ENCODE assay signal across 8 cellular contexts in the genomic region with DNA sequence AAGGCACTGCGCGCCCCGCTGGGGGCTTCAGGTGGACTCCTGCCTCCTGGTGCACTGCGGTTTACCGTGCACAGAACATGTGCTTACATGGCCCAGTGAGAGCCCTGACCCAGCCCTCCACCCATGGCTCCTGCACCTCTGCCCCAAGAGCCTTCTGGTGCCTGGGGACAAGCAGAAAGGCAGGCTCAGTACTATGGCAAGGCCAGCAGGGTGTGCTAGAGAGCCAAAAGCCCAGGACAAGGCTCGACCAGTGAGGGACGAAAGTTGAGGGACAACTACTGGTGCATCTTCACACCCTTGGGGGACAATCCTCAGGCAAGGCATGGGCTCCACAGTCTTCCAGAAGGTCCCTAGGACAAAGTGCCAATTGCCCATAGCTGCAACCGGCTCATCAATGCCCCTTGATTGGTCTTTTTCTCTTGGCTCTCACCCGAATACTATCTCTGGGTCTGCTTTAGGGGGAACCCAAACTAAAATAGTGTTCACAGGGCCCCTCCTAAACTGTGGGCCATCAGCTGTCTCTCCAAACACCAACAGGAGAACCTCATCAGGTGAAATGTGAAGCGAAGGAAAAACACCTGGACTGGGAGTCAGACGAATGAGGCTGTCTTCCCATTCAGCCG. TPM values are rescaled to one million over a fixed set of nuclear protein-coding genes. Genes with fewer than 3 reads are reported as not detected.
DNase-seq lines count a peak whose midpoint lies in the region; ATAC-seq and TF ChIP-seq lines count a peak whose summit lies in the region.

No MANE protein-coding gene starts in this region.

- no peak overlapping the region for H3K9ac ChIP-seq in neuronal stem cell (ENCODE audit: low read depth, low read length, poor library complexity)

- H2BK12ac ChIP-seq in neuronal stem cell (ENCODE audit: low read length): no peak overlapping the region

- peak; percentile 6 for DNase-seq in NK-92 treated with Interleukin-12 subunit alpha and Interleukin-12 subunit beta, amount 100 ng/mL, for 24 hours (lab: John Stamatoyannopoulos, UW)
- no peak for DNase-seq in NK-92 (lab: John Stamatoyannopoulos, UW; ENCODE audit: unreplicated experiment)
- peak; percentile 73 for DNase-seq in OCI-M1 (lab: John Stamatoyannopoulos, UW)
- peak; percentile 49 for DNase-seq in activated T-cell treated with anti-CD3 and anti-CD28 coated beads, Interleukin-2, amount 50 U/mL, for 4 hours
- peak; percentile 66 for DNase-seq in fibroblast of mammary gland (ENCODE audit: low read depth)
- peak; percentile 48 for DNase-seq in neuronal stem cell (ENCODE audit: low spot score)
- DNase-seq in thoracic aorta (ENCODE audit: low spot score): no peak

- H3K9me3 ChIP-seq in neuronal stem cell (replicated peaks in 1 of 2; ENCODE audit: control insufficient read depth in 2 of 2, insufficient read depth in 1 of 2, low read depth in 1 of 2, low read length in 2 of 2) (no peaks in the 10 kb centered on the region), thoracic aorta (no peaks in the 10 kb centered on the region)

- H3K4me3 ChIP-seq in fibroblast of mammary gland (ENCODE audit: control insufficient read depth, low read depth, low read length) (no peak overlapping the region), neuronal stem cell (ENCODE audit: low read length in 2 of 2) (no peak overlapping the region), thoracic aorta (no peak overlapping the region)

- no peaks in the 10 kb centered on the region for H3K36me3 Mint-ChIP-seq in activated T-cell treated with anti-CD3 and anti-CD28 coated beads, Interleukin-2, amount 50 U/mL, for 4 hours (ENCODE audit: insufficient read depth)

- no peaks in the 10 kb centered on the region for H3K27me3 ChIP-seq in neuronal stem cell (ENCODE audit: control insufficient read depth in 3 of 3, insufficient read depth in 3 of 3, low read depth in 1 of 3, low read length in 3 of 3)
- H3K27me3 ChIP-seq in thoracic aorta (replicated peaks; ENCODE audit: insufficient read depth): no peaks in the 10 kb centered on the region

- no peak overlapping the region for H2BK15ac ChIP-seq in neuronal stem cell (ENCODE audit: low read length)

- no peak overlapping the region for H2BK120ac ChIP-seq in neuronal stem cell (ENCODE audit: low read depth, low read length)

- H3K4me1 Mint-ChIP-seq in activated T-cell treated with anti-CD3 and anti-CD28 coated beads, Interleukin-2, amount 50 U/mL, for 4 hours (ENCODE audit: low read depth): no peaks in the 10 kb centered on the region

- WGBS in neuronal stem cell (ENCODE audit: extremely low coverage in 2 of 2, insufficient read length in 2 of 2, insufficient replicate concordance in 1 of 2), 2 donors: no CpG with 5 or more reads among the region's 12 CpGs

- H2BK5ac ChIP-seq in neuronal stem cell (ENCODE audit: low read length): no peak overlapping the region

- TF ChIP-seq CTCF in fibroblast of mammary gland (conservative IDR thresholded peaks at IDR 0.05; ENCODE audit: control insufficient read depth, insufficient read depth, low read depth, low read length): peak; percentile 98
- peak; percentile 66 for TF ChIP-seq CTCF in thoracic aorta (IDR thresholded peaks at IDR 0.05)

- H3K4me3 Mint-ChIP-seq in activated T-cell treated with anti-CD3 and anti-CD28 coated beads, Interleukin-2, amount 50 U/mL, for 4 hours: no peak overlapping the region

- no peaks in the 10 kb centered on the region for H3K79me1 ChIP-seq in neuronal stem cell (ENCODE audit: low read depth, low read length)

- no peak overlapping the region for H2AFZ ChIP-seq in neuronal stem cell (ENCODE audit: low read length)

- peaks cover 5% of the 10 kb centered on the region for H3K27me3 Mint-ChIP-seq in activated T-cell treated with anti-CD3 and anti-CD28 coated beads, Interleukin-2, amount 50 U/mL, for 4 hours (ENCODE audit: low read depth)

- H3K14ac ChIP-seq in neuronal stem cell (ENCODE audit: low read length): no peak overlapping the region

- no peaks in the 10 kb centered on the region for H3K4me1 ChIP-seq in neuronal stem cell (ENCODE audit: control insufficient read depth in 2 of 2, insufficient read depth in 1 of 2, low read depth in 1 of 2, low read length in 2 of 2)
- H3K4me1 ChIP-seq in thoracic aorta (ENCODE audit: control insufficient read depth in 1 of 2, low read depth in 2 of 2): no peaks in the 10 kb centered on the region

- H4K91ac ChIP-seq in neuronal stem cell (ENCODE audit: low read depth, low read length, poor library complexity): no peak overlapping the region

- no peak overlapping the region for H4K8ac ChIP-seq in neuronal stem cell (ENCODE audit: low read depth, low read length)

- peak; percentile 50 for ATAC-seq in HG03521 (IDR thresholded peaks at IDR 0.05; ENCODE audit: unreplicated experiment)
- ATAC-seq in activated T-cell treated with anti-CD3 and anti-CD28 coated beads, Interleukin-2, amount 50 U/mL, for 4 hours: peak; percentile 84 to 88
- no peak for ATAC-seq in thoracic aorta (ENCODE audit: insufficient number of reproducible peaks, low FRiP score, low read depth)

- H3K4me2 ChIP-seq in neuronal stem cell (ENCODE audit: insufficient read depth, low read length, poor library complexity, severe bottlenecking): no peak overlapping the region

- H3K27ac ChIP-seq in neuronal stem cell (replicated peaks; ENCODE audit: low read length) (no peak overlapping the region), thoracic aorta (no peak overlapping the region)

- no peaks in the 10 kb centered on the region for H3K9me3 Mint-ChIP-seq in activated T-cell treated with anti-CD3 and anti-CD28 coated beads, Interleukin-2, amount 50 U/mL, for 4 hours

- no peak overlapping the region for H2AK5ac ChIP-seq in neuronal stem cell (ENCODE audit: low read depth, low read length)

- no peak overlapping the region for H3K23ac ChIP-seq in neuronal stem cell (ENCODE audit: low read depth, low read length, poor library complexity)

- H3K18ac ChIP-seq in neuronal stem cell (ENCODE audit: low read length): no peak overlapping the region

- H3K4ac ChIP-seq in neuronal stem cell (ENCODE audit: low read length): no peak overlapping the region

- H3K36me3 ChIP-seq in neuronal stem cell (replicated peaks in 1 of 2; ENCODE audit: control insufficient read depth in 2 of 2, insufficient read depth in 2 of 2, low read length in 2 of 2) (peaks cover 0 to 19% of the 10 kb centered on the region in 2 donors), thoracic aorta (no peaks in the 10 kb centered on the region)

RNA-seq across cellular contexts. Expression of a gene that starts 13.5 kb away (rescaled TPM):
- not detected for total RNA-seq in activated T-cell treated with anti-CD3 and anti-CD28 coated beads, Interleukin-2, amount 50 U/mL, for 4 hours
- polyA plus RNA-seq in neuronal stem cell (2013, experiment 1 of 2): 0.61 TPM
- polyA plus RNA-seq in neuronal stem cell (2013, experiment 2 of 2): 0.55 TPM
- total RNA-seq in thoracic aorta: not detected

RNA-seq across cellular contexts. Expression of a gene that starts 32.4 kb away (rescaled TPM):
- not detected for total RNA-seq in activated T-cell treated with anti-CD3 and anti-CD28 coated beads, Interleukin-2, amount 50 U/mL, for 4 hours
- 0.08 TPM for polyA plus RNA-seq in neuronal stem cell (2013, experiment 1 of 2)
- polyA plus RNA-seq in neuronal stem cell (2013, experiment 2 of 2): 0.06 TPM
- 1 to 10 TPM in 1 of 2 donors, not detected in 1; 4.7 TPM for total RNA-seq in thoracic aorta

RNA-seq across cellular contexts. Expression of a gene that starts 40.6 kb away (rescaled TPM):
- 10 to 100 TPM; 10.2 to 21.0 (median 15.5) TPM for total RNA-seq in activated T-cell treated with anti-CD3 and anti-CD28 coated beads, Interleukin-2, amount 50 U/mL, for 4 hours
- 9.1 TPM for polyA plus RNA-seq in neuronal stem cell (2013, experiment 1 of 2)
- polyA plus RNA-seq in neuronal stem cell (2013, experiment 2 of 2): 9.2 TPM
- 1 to 10 TPM; 1.5 to 2.3 TPM for total RNA-seq in thoracic aorta

RNA-seq across cellular contexts. Expression of a gene that starts 51.2 kb away (rescaled TPM):
- total RNA-seq in activated T-cell treated with anti-CD3 and anti-CD28 coated beads, Interleukin-2, amount 50 U/mL, for 4 hours: not detected
- 0.14 TPM for polyA plus RNA-seq in neuronal stem cell (2013, experiment 1 of 2)
- 0.14 TPM for polyA plus RNA-seq in neuronal stem cell (2013, experiment 2 of 2)
- total RNA-seq in thoracic aorta: 1 to 10 TPM; 1.8 to 4.3 TPM

Comparison
In these comparisons a context has a peak if more than half of its experiments do, and no peak if none do; other contexts are left out.
1. DNase-seq: peak in NK-92 treated with Interleukin-12 subunit alpha and Interleukin-12 subunit beta, amount 100 ng/mL, for 24 hours (single experiment), OCI-M1 (single experiment), activated T-cell treated with anti-CD3 and anti-CD28 coated beads, Interleukin-2, amount 50 U/mL, for 4 hours (single experiment), fibroblast of mammary gland (single experiment) and neuronal stem cell (single experiment); none in NK-92 (single experiment) and thoracic aorta (single experiment).